9 cellular contexts compared by ENCODE assay signal in genomic region chr3:25448750-25449684, GRCh38. TPM values are rescaled to one million over a fixed set of nuclear protein-coding genes. Genes with fewer than 3 reads are reported as not detected.
DNase-seq lines count a peak whose midpoint lies in the region; ATAC-seq and TF ChIP-seq lines count a peak whose summit lies in the region.
"Had no signal": no experiment of that assay in that cellular context is flagged by ENCODE, and none has a peak within 500 bp of the region (broad histone marks: within the 10 kb centered on the region; RNA-seq: fewer than 3 reads in every experiment).

No MANE protein-coding gene starts in this region.

- H3K36me3 ChIP-seq in SJCRH30 (no peaks in the 10 kb centered on the region), psoas muscle (ENCODE audit: insufficient read depth in 1 of 2, low read depth in 1 of 2) (no peaks in the 10 kb centered on the region)

- H3K27ac Mint-ChIP-seq in CD14-positive monocyte = no peak overlapping the region

- H3K4me1 Mint-ChIP-seq in CD14-positive monocyte = no peaks in the 10 kb centered on the region

- no peak for TF ChIP-seq CTCF in psoas muscle (IDR thresholded peaks at IDR 0.05)
- no peak for TF ChIP-seq CTCF in CD14-positive monocyte (IDR thresholded peaks at IDR 0.05)

- H3K4me1 ChIP-seq in SJCRH30 (no peaks in the 10 kb centered on the region), psoas muscle (peaks cover 36% of the 10 kb centered on the region)

- H3K4me3 ChIP-seq in SJCRH30 (no peak overlapping the region), psoas muscle (no peak overlapping the region)
- H3K4me3 ChIP-seq: GM12878 had no signal

- DNase-seq in EL (peak; percentile 61), SJCRH30 (peak; percentile 57 to 63), Right ventricle myocardium inferior (ENCODE audit: missing footprints) (peak; percentile 96), psoas muscle (peak; percentile 85 to 94), CD14-positive monocyte (ENCODE audit: low spot score) (no peak)
- DNase-seq in stimulated activated CD4-positive, alpha-beta T cell treated with anti-CD3 and anti-CD28 coated beads, Interleukin-15, amount 100 ng/mL, for 24 hours = no peak
- DNase-seq in activated CD8-positive, alpha-beta memory T cell treated with anti-CD3 and anti-CD28 coated beads for 24 hours = no peak

- H3K9me3 Mint-ChIP-seq in CD14-positive monocyte = peaks cover 0 to 3% (median 1%) of the 10 kb centered on the region in 7 donors

- peaks cover 12% of the 10 kb centered on the region; the same call in 1 of the 2 replicates for H3K27me3 ChIP-seq in SJCRH30
- H3K27me3 ChIP-seq in psoas muscle (ENCODE audit: insufficient read depth in 3 of 3, low read length in 2 of 3) = no peaks in the 10 kb centered on the region

- intact Hi-C loops in Right ventricle myocardium inferior (cut with DNase I) = no loop called here
- intact Hi-C loops in psoas muscle (cut with DNase I) = loop anchor here in 1 of 2 donors (5.0 kb wide), 2 partner anchors 63 to 128 kb away; no protein-coding TSS in a partner anchor
- intact Hi-C loops in CD14-positive monocyte (cut with micrococcal nuclease) = loop anchor here in 1 of 2 donors (10.0 kb wide), 1 partner anchor 136 kb away; no protein-coding TSS in a partner anchor

- WGBS in psoas muscle, 3 donors = 37 to 47% (median 42%) methylated on average over 10 to 11 of the region's 11 CpGs

- no peaks in the 10 kb centered on the region for H3K36me3 Mint-ChIP-seq in CD14-positive monocyte

- H3K9me3 ChIP-seq in SJCRH30 (replicated peaks) = no peaks in the 10 kb centered on the region
- no peaks in the 10 kb centered on the region for H3K9me3 ChIP-seq in psoas muscle

- ATAC-seq in Right ventricle myocardium inferior = peak; percentile 94
- peak; percentile 84 to 94 (median 90) for ATAC-seq in psoas muscle
- no peak for ATAC-seq in GM21423 (IDR thresholded peaks at IDR 0.05; ENCODE audit: unreplicated experiment)
- ATAC-seq: GM12878 had no signal

- H3K27ac ChIP-seq in SJCRH30 = no peak overlapping the region
- peak overlapping the region; percentile 74 for H3K27ac ChIP-seq in psoas muscle

- H3K27me3 Mint-ChIP-seq in CD14-positive monocyte (ENCODE audit: low read depth in 3 of 3) = peaks cover 1 to 5% (median 2%) of the 10 kb centered on the region in 3 donors

- no peak overlapping the region for H3K4me3 Mint-ChIP-seq in CD14-positive monocyte

RNA-seq across cellular contexts. Expression of gene RARB, which starts 21.0 kb away (rescaled TPM):
- total RNA-seq in SJCRH30 (2014; rRNA removed; shearing (Covaris generic)) = 0.18 and 0.46 TPM in 2 replicates
- 17.5 TPM for total RNA-seq in Right ventricle myocardium inferior
- 1 to 10 TPM; 1.3 to 5.4 (median 1.9) TPM for total RNA-seq in psoas muscle
- polyA plus RNA-seq in psoas muscle = 1 to 10 TPM; 1.1 to 2.0 (median 1.9) TPM
- not detected for polyA plus RNA-seq in CD14-positive monocyte
- total RNA-seq: GM12878 had no signal

Comparison
In these comparisons a context has a peak if more than half of its experiments do, and no peak if none do; other contexts are left out.
1. DNase-seq: peak in EL (single experiment), SJCRH30 (2 of 2), Right ventricle myocardium inferior (single experiment) and psoas muscle (2 of 2); none in stimulated activated CD4-positive, alpha-beta T cell treated with anti-CD3 and anti-CD28 coated beads, Interleukin-15, amount 100 ng/mL, for 24 hours (single experiment), CD14-positive monocyte (single experiment) and activated CD8-positive, alpha-beta memory T cell treated with anti-CD3 and anti-CD28 coated beads for 24 hours (single experiment).